Comparison of ENCODE assay signal across 3 cellular contexts in genomic region chr1:16759041-16759493, GRCh38. TPM values are rescaled to one million over a fixed set of nuclear protein-coding genes. Genes with fewer than 3 reads are reported as not detected.
"Had no signal": no experiment of that assay in that cellular context is flagged by ENCODE, and none has a peak within 500 bp of the region (broad histone marks: within the 10 kb centered on the region; RNA-seq: fewer than 3 reads in every experiment).

No MANE protein-coding gene starts in this region.

RNA-seq across cellular contexts. Expression of gene RNU1-4, which starts 18.8 kb away (rescaled TPM):
- polyA plus RNA-seq: cardiac muscle cell, fibroblast of lung, thymus had no signal
